Comparison of ENCODE assay signal across 1 cellular context in genomic region chr4:185096032-185096653, GRCh38.
TF ChIP-seq lines count a peak whose summit lies in the region.

No MANE protein-coding gene starts in this region.

TF ChIP-seq in GM23338, 12 proteins besides CTCF, POLR2A, EP300 and RAD21 (continued from another document):
- TF ChIP-seq ZNF462 (CRISPR knock-in tag; IDR thresholded peaks at IDR 0.05) (no peak), ETS1 (IDR thresholded peaks at IDR 0.05) (no peak), NANOG (IDR thresholded peaks at IDR 0.05; ENCODE audit: borderline replicate concordance) (no peak), ZNF331 (CRISPR knock-in tag; IDR thresholded peaks at IDR 0.05; ENCODE audit: low read depth) (no peak), CREB1 (CRISPR knock-in tag; IDR thresholded peaks at IDR 0.05; ENCODE audit: low read depth) (no peak), JUNB (IDR thresholded peaks at IDR 0.05; ENCODE audit: unreplicated experiment) (no peak), STAT1 (IDR thresholded peaks at IDR 0.05; ENCODE audit: unreplicated experiment) (no peak), REST (IDR thresholded peaks at IDR 0.05; ENCODE audit: unreplicated experiment) (no peak), POLR2AphosphoS5 (IDR thresholded peaks at IDR 0.05; ENCODE audit: low read depth) (no peak)
TF ChIP-seq in GM23338: peak in this region for 0.
